1 cellular context compared by ENCODE assay signal in genomic region chrX:85992811-85993229, GRCh38.
A peak's percentile ranks its signal among the peaks of the same experiment; 100 is the strongest.
TF ChIP-seq lines count a peak whose summit lies in the region.

No MANE protein-coding gene starts in this region.

TF ChIP-seq in HEK293, 187 proteins besides CTCF, POLR2A, EP300 and RAD21 (continued from another document and continues in another):
- TF ChIP-seq ZNF518A (tag by site-specific recombination; conservative IDR thresholded peaks at IDR 0.05; ENCODE audit: low read depth) = 0 out of 2 replicates have a peak, but pooled peaks have one; percentile 7
- no peak for TF ChIP-seq ZNF324 (tag by site-specific recombination; IDR thresholded peaks at IDR 0.05)
- no peak for TF ChIP-seq ZNF423 (tag by site-specific recombination; IDR thresholded peaks at IDR 0.05)
- no peak for TF ChIP-seq ZNF560 (tag by site-specific recombination; IDR thresholded peaks at IDR 0.05; ENCODE audit: borderline replicate concordance)
- TF ChIP-seq GLI2 (tag by site-specific recombination; IDR thresholded peaks at IDR 0.05; ENCODE audit: borderline replicate concordance, low read depth) = 0 out of 2 replicates have a peak, but pooled peaks have one; percentile 20
- no peak for TF ChIP-seq ZNF600 (tag by site-specific recombination; IDR thresholded peaks at IDR 0.05)
- 0 out of 2 replicates have a peak, but pooled peaks have one; percentile 37 for TF ChIP-seq GFI1B (tag by site-specific recombination; IDR thresholded peaks at IDR 0.05)
- no peak for TF ChIP-seq ZNF114 (tag by site-specific recombination; IDR thresholded peaks at IDR 0.05)
- no peak for TF ChIP-seq KLF7 (tag by site-specific recombination; IDR thresholded peaks at IDR 0.05; ENCODE audit: borderline replicate concordance)
- TF ChIP-seq ZNF221 (tag by site-specific recombination; IDR thresholded peaks at IDR 0.05; ENCODE audit: borderline replicate concordance) = no peak
- 0 out of 2 replicates have a peak, but pooled peaks have one; percentile 11 for TF ChIP-seq SP3 (tag by site-specific recombination; IDR thresholded peaks at IDR 0.05)
- no peak for TF ChIP-seq INSM2 (tag by site-specific recombination; IDR thresholded peaks at IDR 0.05)
- TF ChIP-seq ZNF792 (tag by site-specific recombination; IDR thresholded peaks at IDR 0.05) = no peak
- TF ChIP-seq PRDM6 (tag by site-specific recombination; IDR thresholded peaks at IDR 0.05) = peak; percentile 52
- peak; percentile 49 for TF ChIP-seq FEZF1 (tag by site-specific recombination; IDR thresholded peaks at IDR 0.05)
- no peak for TF ChIP-seq ZNF561 (tag by site-specific recombination; IDR thresholded peaks at IDR 0.05; ENCODE audit: borderline replicate concordance)
- TF ChIP-seq ZNF146 (tag by site-specific recombination; IDR thresholded peaks at IDR 0.05) = 0 out of 2 replicates have a peak, but pooled peaks have one; percentile 2
- TF ChIP-seq ZNF19 (tag by site-specific recombination; IDR thresholded peaks at IDR 0.05; ENCODE audit: low read depth) = no peak
- no peak for TF ChIP-seq PRDM10 (tag by site-specific recombination; IDR thresholded peaks at IDR 0.05)
- TF ChIP-seq ZNF843 (tag by site-specific recombination; IDR thresholded peaks at IDR 0.05) = 0 out of 2 replicates have a peak, but pooled peaks have one; percentile 16
- no peak for TF ChIP-seq ZBTB21 (tag by site-specific recombination; IDR thresholded peaks at IDR 0.05)
- no peak for TF ChIP-seq YY2 (tag by site-specific recombination; IDR thresholded peaks at IDR 0.05)
- TF ChIP-seq ZNF184 (tag by site-specific recombination; IDR thresholded peaks at IDR 0.05) = peak; percentile 57; the same call in 1 of the 2 replicates
- no peak for TF ChIP-seq SCRT1 (tag by site-specific recombination; IDR thresholded peaks at IDR 0.05; ENCODE audit: borderline replicate concordance)
- no peak for TF ChIP-seq ZNF514 (tag by site-specific recombination; IDR thresholded peaks at IDR 0.05)
- TF ChIP-seq ZNF335 (tag by site-specific recombination; conservative IDR thresholded peaks at IDR 0.05) = no peak
- TF ChIP-seq ZNF473 (tag by site-specific recombination; IDR thresholded peaks at IDR 0.05) = no peak
- TF ChIP-seq BCL11A (tag by site-specific recombination; IDR thresholded peaks at IDR 0.05; ENCODE audit: low read depth) = no peak
- TF ChIP-seq REPIN1 (tag by site-specific recombination; IDR thresholded peaks at IDR 0.05; ENCODE audit: low read depth) = no peak
- 0 out of 2 replicates have a peak, but pooled peaks have one; percentile 41 for TF ChIP-seq ZNF692 (tag by site-specific recombination; IDR thresholded peaks at IDR 0.05)
- peak; percentile 56; the same call in 1 of the 2 replicates for TF ChIP-seq ZNF660 (tag by site-specific recombination; IDR thresholded peaks at IDR 0.05)
- TF ChIP-seq SP7 (tag by site-specific recombination; IDR thresholded peaks at IDR 0.05) = peak; percentile 76
- TF ChIP-seq PRDM4 (tag by site-specific recombination; IDR thresholded peaks at IDR 0.05) = no peak
- TF ChIP-seq ZFP41 (tag by site-specific recombination; IDR thresholded peaks at IDR 0.05; ENCODE audit: borderline replicate concordance) = no peak
- 0 out of 2 replicates have a peak, but pooled peaks have one; percentile 58 for TF ChIP-seq ZNF629 (tag by site-specific recombination; IDR thresholded peaks at IDR 0.05)
- no peak for TF ChIP-seq ZNF274 (IDR thresholded peaks at IDR 0.05; ENCODE audit: low read length)
- TF ChIP-seq ZNF274 (tag by site-specific recombination; IDR thresholded peaks at IDR 0.05; ENCODE audit: borderline replicate concordance) = no peak
- TF ChIP-seq TSHZ1 (tag by site-specific recombination; IDR thresholded peaks at IDR 0.05; ENCODE audit: borderline replicate concordance) = 0 out of 2 replicates have a peak, but pooled peaks have one; percentile 16
- no peak for TF ChIP-seq ZNF140 (tag by site-specific recombination; IDR thresholded peaks at IDR 0.05)
- TF ChIP-seq ZNF175 (tag by site-specific recombination; IDR thresholded peaks at IDR 0.05) = no peak
- TF ChIP-seq ZBTB7A (tag by site-specific recombination; IDR thresholded peaks at IDR 0.05; ENCODE audit: low read depth) = no peak
- no peak for TF ChIP-seq ZNF510 (tag by site-specific recombination; IDR thresholded peaks at IDR 0.05; ENCODE audit: insufficient replicate concordance)
- TF ChIP-seq ZNF777 (tag by site-specific recombination; IDR thresholded peaks at IDR 0.05; ENCODE audit: borderline replicate concordance) = no peak
